ENCODE assay signal across 8 cellular contexts in the genomic region with DNA sequence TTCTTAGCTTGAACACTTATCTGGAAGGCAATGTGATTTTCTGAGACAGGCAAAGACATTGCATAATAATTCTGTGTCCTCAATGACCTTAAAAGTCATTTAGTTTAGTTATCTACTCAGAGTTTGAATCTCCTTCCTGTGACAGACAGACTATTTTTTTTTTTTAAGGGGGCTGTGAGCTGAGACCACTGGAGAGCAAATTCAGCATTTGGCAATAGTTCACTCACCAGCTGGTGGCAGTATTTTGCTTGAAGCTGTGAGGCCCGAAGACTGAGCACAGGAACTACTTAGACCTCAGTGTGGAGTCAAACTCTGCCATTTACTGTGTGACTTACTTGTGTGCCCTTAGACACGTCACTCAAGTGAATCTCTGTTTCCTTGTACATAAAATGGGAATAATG. TPM values are rescaled to one million over a fixed set of nuclear protein-coding genes. Genes with fewer than 3 reads are reported as not detected.
DNase-seq lines count a peak whose midpoint lies in the region; ATAC-seq, FAIRE-seq and TF ChIP-seq lines count a peak whose summit lies in the region.

No MANE protein-coding gene starts in this region.

- H3K27ac ChIP-seq in endothelial cell of umbilical vein (ENCODE audit: insufficient read depth, low read depth, low read length) (no peak overlapping the region), neural progenitor cell (no peak overlapping the region)

- no peaks in the 10 kb centered on the region for H3K27me3 Mint-ChIP-seq in neural progenitor cell (ENCODE audit: insufficient read depth, low read depth)

- H3K79me2 ChIP-seq in endothelial cell of umbilical vein (ENCODE audit: control insufficient read depth, insufficient read depth, low read length) (no peaks in the 10 kb centered on the region), neural progenitor cell (ENCODE audit: low read depth) (no peaks in the 10 kb centered on the region)

- H3F3A ChIP-seq in neural progenitor cell (ENCODE audit: low read depth): peaks cover 5% of the 10 kb centered on the region

- H3K4me1 ChIP-seq in NT2/D1 (ENCODE audit: insufficient read depth, insufficient read length): no peaks in the 10 kb centered on the region
- no peaks in the 10 kb centered on the region for H3K4me1 ChIP-seq in endothelial cell of umbilical vein (ENCODE audit: control insufficient read depth, extremely low read depth, insufficient read depth, low read length)
- H3K4me1 ChIP-seq in neural progenitor cell: peaks cover 5% of the 10 kb centered on the region

- H3K4me3 ChIP-seq in NT2/D1 (ENCODE audit: insufficient read length, low read depth): no peak overlapping the region
- H3K4me3 ChIP-seq in endothelial cell of umbilical vein (replicated peaks in 1 of 3; ENCODE audit: insufficient read depth in 1 of 3, low read depth in 1 of 3, low read length in 3 of 3): no peak overlapping the region
- no peak overlapping the region for H3K4me3 ChIP-seq in neural progenitor cell

- no peak overlapping the region for H3K4me3 Mint-ChIP-seq in neural progenitor cell

- no peak for TF ChIP-seq POLR2A in endothelial cell of umbilical vein (IDR thresholded peaks at IDR 0.05; ENCODE audit: low read depth, low read length)

- peak; percentile 60 for ATAC-seq in HG03432 (IDR thresholded peaks at IDR 0.05; ENCODE audit: unreplicated experiment)
- ATAC-seq in GM21381 (IDR thresholded peaks at IDR 0.05; ENCODE audit: unreplicated experiment): no peak

- peak; percentile 40 to 61 for TF ChIP-seq CTCF in endothelial cell of umbilical vein (IDR thresholded peaks at IDR 0.05; ENCODE audit: extremely low read depth in 1 of 2, insufficient read depth in 1 of 2, low read depth in 1 of 2, low read length in 2 of 2)
- TF ChIP-seq CTCF in neural progenitor cell (IDR thresholded peaks at IDR 0.05): peak; percentile 67

- no peaks in the 10 kb centered on the region for H3K36me3 ChIP-seq in NT2/D1 (ENCODE audit: insufficient read depth, insufficient read length, low read length)
- no peaks in the 10 kb centered on the region for H3K36me3 ChIP-seq in endothelial cell of umbilical vein (ENCODE audit: control insufficient read depth in 2 of 2, extremely low read depth in 1 of 2, insufficient read depth in 2 of 2, low read length in 2 of 2)
- no peaks in the 10 kb centered on the region for H3K36me3 ChIP-seq in neural progenitor cell

- peaks cover 14% of the 10 kb centered on the region for H3K9me3 Mint-ChIP-seq in neural progenitor cell

- intact Hi-C loops in endothelial cell of umbilical vein (cut with micrococcal nuclease): loop anchor here (1.0 kb wide), 1 partner anchor 108 kb away; no protein-coding TSS in a partner anchor

- no peaks in the 10 kb centered on the region for H3K9me3 ChIP-seq in NT2/D1 (ENCODE audit: insufficient read depth, low read length)
- H3K9me3 ChIP-seq in endothelial cell of umbilical vein (replicated peaks; ENCODE audit: control insufficient read depth, insufficient read depth, low read length): no peaks in the 10 kb centered on the region
- no peaks in the 10 kb centered on the region for H3K9me3 ChIP-seq in neural progenitor cell (ENCODE audit: low read depth)

- no peaks in the 10 kb centered on the region for H4K20me1 ChIP-seq in endothelial cell of umbilical vein (replicated peaks; ENCODE audit: control insufficient read depth, extremely low read depth, insufficient read depth, low read length)
- H4K20me1 ChIP-seq in neural progenitor cell (ENCODE audit: low read depth): no peaks in the 10 kb centered on the region

- H3K4me1 Mint-ChIP-seq in neural progenitor cell: peaks cover 8% of the 10 kb centered on the region

- H3K4me2 ChIP-seq in endothelial cell of umbilical vein (ENCODE audit: insufficient read depth, low read length): no peak overlapping the region
- H3K4me2 ChIP-seq in neural progenitor cell: no peak overlapping the region

- DNase-seq in SIG-M5 treated with dmso at 0.1 percent for 504 hours (lab: John Stamatoyannopoulos, UW; ENCODE audit: unreplicated experiment) (peak; percentile 65), SIG-M5 (lab: John Stamatoyannopoulos, UW) (no peak), NT2/D1 (ENCODE audit: low read depth, low spot score) (peak; percentile 35), endothelial cell of umbilical vein (ENCODE audit: low read depth, low spot score) (peak; percentile 50), neural progenitor cell (ENCODE audit: low spot score) (peak; percentile 78), NCI-H2029 (lab: John Stamatoyannopoulos, UW) (no peak)

- no peaks in the 10 kb centered on the region for H3K27me3 ChIP-seq in NT2/D1 (ENCODE audit: insufficient read depth, insufficient read length)
- H3K27me3 ChIP-seq in endothelial cell of umbilical vein (ENCODE audit: control insufficient read depth in 2 of 2, insufficient read depth in 2 of 2, low read length in 2 of 2): peaks cover 0 to 7% of the 10 kb centered on the region in 2 experiments
- H3K27me3 ChIP-seq in neural progenitor cell: no peaks in the 10 kb centered on the region

- CTCF ChIA-PET in endothelial cell of umbilical vein (lab: Charles Lee): interaction anchor here (0.8 to 5.0 kb wide), 16 partner anchors 9 to 736 kb away, joined by 3 to 43 read pairs (median 7); partner anchors contain the start of gene TMEM192

- peaks cover 4% of the 10 kb centered on the region for H3K36me3 Mint-ChIP-seq in neural progenitor cell

- H3K9me1 ChIP-seq in endothelial cell of umbilical vein (replicated peaks; ENCODE audit: control insufficient read depth, extremely low read depth, insufficient read depth, low read length): no peaks in the 10 kb centered on the region

- no peak overlapping the region for H3K27ac Mint-ChIP-seq in neural progenitor cell

- POLR2A ChIA-PET in endothelial cell of umbilical vein (lab: Charles Lee): no interaction called here

- H2AFZ ChIP-seq in endothelial cell of umbilical vein (ENCODE audit: low read depth, low read length) (no peak overlapping the region), neural progenitor cell (replicated peaks) (no peak overlapping the region)

- dilution Hi-C loops in endothelial cell of umbilical vein (cut with MboI; ENCODE audit: extremely low pct_ligation_motif_present, low sequenced_read_pairs): no loop called here

- no peak overlapping the region for H3K9ac ChIP-seq in NT2/D1 (ENCODE audit: insufficient read length, low read depth)
- H3K9ac ChIP-seq in endothelial cell of umbilical vein (replicated peaks; ENCODE audit: extremely low read depth, insufficient read depth, low read length): no peak overlapping the region
- H3K9ac ChIP-seq in neural progenitor cell: no peak overlapping the region

- peak; percentile 61 for FAIRE-seq in endothelial cell of umbilical vein (lab: Jason Lieb, UNC)

- BruUV-seq in endothelial cell of umbilical vein (replicated peaks; lab: Mats Ljungman, UMichigan): no TSS peak

TF ChIP-seq in endothelial cell of umbilical vein, 7 proteins besides CTCF, POLR2A, EP300 and RAD21:
- TF ChIP-seq JUN (IDR thresholded peaks at IDR 0.05; ENCODE audit: borderline replicate concordance, insufficient read depth, insufficient read length, low read depth) (no peak), MYC (IDR thresholded peaks at IDR 0.05; ENCODE audit: low read depth, low read length) (no peak), POLR2AphosphoS5 (IDR thresholded peaks at IDR 0.05; ENCODE audit: insufficient read depth, low read depth, low read length) (no peak), MAX (IDR thresholded peaks at IDR 0.05; ENCODE audit: insufficient read depth, insufficient read length) (no peak), FOS (IDR thresholded peaks at IDR 0.05; ENCODE audit: borderline replicate concordance, insufficient read depth, low read length) (no peak), GATA2 (IDR thresholded peaks at IDR 0.05; ENCODE audit: insufficient read depth, insufficient read length, low read depth, low read length) (no peak), EZH2 (IDR thresholded peaks at IDR 0.05; ENCODE audit: borderline replicate concordance, low read depth, low read length, severe bottlenecking) (no peak)

RNA-seq across cellular contexts. Expression of gene CPE, which starts 22.9 kb away (rescaled TPM):
- total RNA-seq in endothelial cell of umbilical vein: 8.1 and 9.2 TPM in 2 replicates
- polyA plus RNA-seq in endothelial cell of umbilical vein: 2.2 and 2.7 TPM in 2 replicates
- 2.6 and 2.7 TPM in 2 replicates for polyA plus RNA-seq in endothelial cell of umbilical vein (2011; cell fraction: cytosol; rRNA removed)
- 1.1 and 1.3 TPM in 2 replicates for polyA plus RNA-seq in endothelial cell of umbilical vein (2011; cell fraction: nucleus; rRNA removed)
- polyA plus RNA-seq in endothelial cell of umbilical vein (2012): 1.4 and 1.9 TPM in 2 replicates
- 4.4 and 6.5 TPM in 2 replicates for polyA minus RNA-seq in endothelial cell of umbilical vein
- polyA minus RNA-seq in endothelial cell of umbilical vein (2011; cell fraction: cytosol; rRNA and poly(A)+ RNA removed): 2.7 TPM
- 0.24 and 0.58 TPM in 2 replicates for polyA minus RNA-seq in endothelial cell of umbilical vein (2011; cell fraction: nucleus; rRNA and poly(A)+ RNA removed)
- 43.6 and 47.4 TPM in 2 replicates for total RNA-seq in neural progenitor cell (ENCODE audit: low replicate concordance)

RNA-seq across cellular contexts. Expression of gene MSMO1, which starts 28.4 kb away (rescaled TPM):
- total RNA-seq in endothelial cell of umbilical vein (109 and 127 TPM in 2 replicates), neural progenitor cell (ENCODE audit: low replicate concordance) (190 and 298 TPM in 2 replicates)
- polyA plus RNA-seq in endothelial cell of umbilical vein: 69.0 and 74.3 TPM in 2 replicates
- polyA plus RNA-seq in endothelial cell of umbilical vein (2011; cell fraction: cytosol; rRNA removed): 60.4 and 61.9 TPM in 2 replicates
- 23.0 and 32.4 TPM in 2 replicates for polyA plus RNA-seq in endothelial cell of umbilical vein (2011; cell fraction: nucleus; rRNA removed)
- polyA plus RNA-seq in endothelial cell of umbilical vein (2012): 34.5 and 57.2 TPM in 2 replicates
- polyA minus RNA-seq in endothelial cell of umbilical vein: 56.1 and 58.2 TPM in 2 replicates
- 13.2 TPM for polyA minus RNA-seq in endothelial cell of umbilical vein (2011; cell fraction: cytosol; rRNA and poly(A)+ RNA removed)
- polyA minus RNA-seq in endothelial cell of umbilical vein (2011; cell fraction: nucleus; rRNA and poly(A)+ RNA removed): 15.4 and 26.9 TPM in 2 replicates

Comparison
In these comparisons a context has a peak if more than half of its experiments do, and no peak if none do; other contexts are left out.
1. DNase-seq: peak in SIG-M5 treated with dmso at 0.1 percent for 504 hours (single experiment), NT2/D1 (single experiment), endothelial cell of umbilical vein (single experiment) and neural progenitor cell (single experiment); none in SIG-M5 (single experiment) and NCI-H2029 (single experiment).